In the genomic region with DNA sequence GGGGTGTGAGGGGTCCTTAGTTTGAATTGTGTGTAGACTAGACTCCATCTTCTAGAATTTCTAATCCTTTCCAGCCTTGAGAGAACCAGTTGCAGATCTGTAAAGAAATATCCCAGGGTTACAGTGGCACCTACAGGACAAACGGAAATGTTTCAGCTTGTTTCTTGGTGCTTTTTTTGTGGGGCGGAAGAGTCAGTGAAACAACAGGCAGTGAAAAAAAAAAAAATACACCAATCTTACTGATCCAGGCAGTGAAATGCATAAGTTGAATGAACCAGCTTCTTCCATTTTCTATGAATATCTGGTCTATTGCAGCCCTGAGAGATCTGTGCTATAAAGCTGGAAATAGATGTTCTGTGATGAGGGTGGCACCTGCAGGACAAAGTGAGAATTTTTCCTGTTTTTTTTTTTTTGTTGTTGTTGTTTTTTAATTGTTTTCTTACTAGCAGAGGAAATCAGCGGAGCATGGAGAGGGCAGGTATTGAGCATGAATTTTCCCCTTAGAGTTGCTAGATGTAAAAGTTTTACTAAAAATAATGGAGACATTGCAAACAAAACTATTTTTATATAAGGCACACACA, we compare ENCODE assay signal across 1 cellular context.
TF ChIP-seq lines count a peak whose summit lies in the region.

No MANE protein-coding gene starts in this region.

TF ChIP-seq in K562, 482 proteins besides CTCF, POLR2A, EP300 and RAD21 (continued from another document):
- TF ChIP-seq, protein P1, sequence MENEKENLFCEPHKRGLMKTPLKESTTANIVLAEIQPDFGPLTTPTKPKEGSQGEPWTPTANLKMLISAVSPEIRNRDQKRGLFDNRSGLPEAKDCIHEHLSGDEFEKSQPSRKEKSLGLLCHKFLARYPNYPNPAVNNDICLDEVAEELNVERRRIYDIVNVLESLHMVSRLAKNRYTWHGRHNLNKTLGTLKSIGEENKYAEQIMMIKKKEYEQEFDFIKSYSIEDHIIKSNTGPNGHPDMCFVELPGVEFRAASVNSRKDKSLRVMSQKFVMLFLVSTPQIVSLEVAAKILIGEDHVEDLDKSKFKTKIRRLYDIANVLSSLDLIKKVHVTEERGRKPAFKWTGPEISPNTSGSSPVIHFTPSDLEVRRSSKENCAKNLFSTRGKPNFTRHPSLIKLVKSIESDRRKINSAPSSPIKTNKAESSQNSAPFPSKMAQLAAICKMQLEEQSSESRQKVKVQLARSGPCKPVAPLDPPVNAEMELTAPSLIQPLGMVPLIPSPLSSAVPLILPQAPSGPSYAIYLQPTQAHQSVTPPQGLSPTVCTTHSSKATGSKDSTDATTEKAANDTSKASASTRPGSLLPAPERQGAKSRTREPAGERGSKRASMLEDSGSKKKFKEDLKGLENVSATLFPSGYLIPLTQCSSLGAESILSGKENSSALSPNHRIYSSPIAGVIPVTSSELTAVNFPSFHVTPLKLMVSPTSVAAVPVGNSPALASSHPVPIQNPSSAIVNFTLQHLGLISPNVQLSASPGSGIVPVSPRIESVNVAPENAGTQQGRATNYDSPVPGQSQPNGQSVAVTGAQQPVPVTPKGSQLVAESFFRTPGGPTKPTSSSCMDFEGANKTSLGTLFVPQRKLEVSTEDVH (IDR thresholded peaks at IDR 0.05; ENCODE audit: low read depth, partially characterized antibody): peak; percentile 54
- TF ChIP-seq, protein P2, sequence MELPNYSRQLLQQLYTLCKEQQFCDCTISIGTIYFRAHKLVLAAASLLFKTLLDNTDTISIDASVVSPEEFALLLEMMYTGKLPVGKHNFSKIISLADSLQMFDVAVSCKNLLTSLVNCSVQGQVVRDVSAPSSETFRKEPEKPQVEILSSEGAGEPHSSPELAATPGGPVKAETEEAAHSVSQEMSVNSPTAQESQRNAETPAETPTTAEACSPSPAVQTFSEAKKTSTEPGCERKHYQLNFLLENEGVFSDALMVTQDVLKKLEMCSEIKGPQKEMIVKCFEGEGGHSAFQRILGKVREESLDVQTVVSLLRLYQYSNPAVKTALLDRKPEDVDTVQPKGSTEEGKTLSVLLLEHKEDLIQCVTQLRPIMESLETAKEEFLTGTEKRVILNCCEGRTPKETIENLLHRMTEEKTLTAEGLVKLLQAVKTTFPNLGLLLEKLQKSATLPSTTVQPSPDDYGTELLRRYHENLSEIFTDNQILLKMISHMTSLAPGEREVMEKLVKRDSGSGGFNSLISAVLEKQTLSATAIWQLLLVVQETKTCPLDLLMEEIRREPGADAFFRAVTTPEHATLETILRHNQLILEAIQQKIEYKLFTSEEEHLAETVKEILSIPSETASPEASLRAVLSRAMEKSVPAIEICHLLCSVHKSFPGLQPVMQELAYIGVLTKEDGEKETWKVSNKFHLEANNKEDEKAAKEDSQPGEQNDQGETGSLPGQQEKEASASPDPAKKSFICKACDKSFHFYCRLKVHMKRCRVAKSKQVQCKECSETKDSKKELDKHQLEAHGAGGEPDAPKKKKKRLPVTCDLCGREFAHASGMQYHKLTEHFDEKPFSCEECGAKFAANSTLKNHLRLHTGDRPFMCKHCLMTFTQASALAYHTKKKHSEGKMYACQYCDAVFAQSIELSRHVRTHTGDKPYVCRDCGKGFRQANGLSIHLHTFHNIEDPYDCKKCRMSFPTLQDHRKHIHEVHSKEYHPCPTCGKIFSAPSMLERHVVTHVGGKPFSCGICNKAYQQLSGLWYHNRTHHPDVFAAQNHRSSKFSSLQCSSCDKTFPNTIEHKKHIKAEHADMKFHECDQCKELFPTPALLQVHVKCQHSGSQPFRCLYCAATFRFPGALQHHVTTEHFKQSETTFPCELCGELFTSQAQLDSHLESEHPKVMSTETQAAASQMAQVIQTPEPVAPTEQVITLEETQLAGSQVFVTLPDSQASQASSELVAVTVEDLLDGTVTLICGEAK (IDR thresholded peaks at IDR 0.05): 0 out of 2 replicates have a peak, but pooled peaks have one; percentile 24
- TF ChIP-seq, protein P2 (CRISPR knock-in tag; IDR thresholded peaks at IDR 0.05): no peak
